19 cellular contexts compared by ENCODE assay signal in the genomic region with DNA sequence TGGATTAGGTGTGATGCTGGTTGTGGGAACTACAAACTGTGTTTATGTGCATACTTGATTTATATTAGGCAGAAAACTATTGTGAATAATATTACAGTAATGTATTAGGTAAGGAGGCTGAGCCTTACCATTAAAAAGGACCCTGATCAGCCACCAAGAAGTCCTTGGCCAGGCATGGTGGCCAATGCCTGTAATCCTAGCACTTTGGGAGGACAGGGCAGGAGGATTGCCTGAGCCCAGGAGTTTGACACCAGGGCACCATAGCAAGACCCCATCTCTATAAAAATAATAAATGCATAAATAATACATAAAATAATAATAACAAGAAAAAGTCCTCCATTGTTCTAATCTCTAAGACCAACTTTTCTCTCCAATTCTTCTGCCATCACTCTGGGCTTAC. TPM values are rescaled to one million over a fixed set of nuclear protein-coding genes. Genes with fewer than 3 reads are reported as not detected.
DNase-seq lines count a peak whose midpoint lies in the region; ATAC-seq and TF ChIP-seq lines count a peak whose summit lies in the region.
"Had no signal": no experiment of that assay in that cellular context is flagged by ENCODE, and none has a peak within 500 bp of the region (broad histone marks: within the 10 kb centered on the region; RNA-seq: fewer than 3 reads in every experiment).

No MANE protein-coding gene starts in this region.

- in situ Hi-C loops in gastrocnemius medialis (cut with MboI; ENCODE audit: low sequenced_read_pairs in 4 of 4), result no loop called here

- H2BK5ac ChIP-seq in neuronal stem cell (ENCODE audit: low read length), result no peak overlapping the region

- H2BK120ac ChIP-seq in neuronal stem cell (ENCODE audit: low read depth, low read length), result no peak overlapping the region

- no peak overlapping the region for H3K4me3 Mint-ChIP-seq in glutamatergic neuron (ENCODE audit: unreplicated experiment)

- intact Hi-C loops in left ventricle myocardium inferior (cut with micrococcal nuclease) (no loop called here), heart left ventricle (cut with DNase I) (loop anchor here in 3 of 10 donors (5.0 kb wide), 2 partner anchors 36 to 41 kb away; no protein-coding TSS in a partner anchor), gastrocnemius medialis (cut with DNase I; ENCODE audit: low total_unique reads) (no loop called here)

- H3K4me2 ChIP-seq in neuronal stem cell (ENCODE audit: insufficient read depth, low read length, poor library complexity, severe bottlenecking), result no peak overlapping the region

- peaks cover 81% of the 10 kb centered on the region for H3K4me1 ChIP-seq in left ventricle myocardium inferior
- H3K4me1 ChIP-seq in heart left ventricle, result peaks cover 0 to 57% (median 24%) of the 10 kb centered on the region in 12 donors
- H3K4me1 ChIP-seq in gastrocnemius medialis, result peaks cover 35 to 40% of the 10 kb centered on the region in 2 donors
- H3K4me1 ChIP-seq in neuronal stem cell (ENCODE audit: control insufficient read depth in 2 of 2, insufficient read depth in 1 of 2, low read depth in 1 of 2, low read length in 2 of 2), result peaks cover 0 to 8% of the 10 kb centered on the region in 2 donors

- H3K27me3 Mint-ChIP-seq in glutamatergic neuron (ENCODE audit: unreplicated experiment), result peaks cover 8% of the 10 kb centered on the region

- H3K23ac ChIP-seq in neuronal stem cell (ENCODE audit: low read depth, low read length, poor library complexity), result no peak overlapping the region

- peaks cover 3% of the 10 kb centered on the region for H3K79me1 ChIP-seq in neuronal stem cell (ENCODE audit: low read depth, low read length)

- peak overlapping the region; percentile 75 for H3K27ac Mint-ChIP-seq in glutamatergic neuron (ENCODE audit: unreplicated experiment)

- peaks cover 12% of the 10 kb centered on the region for H3K9me3 Mint-ChIP-seq in glutamatergic neuron (ENCODE audit: unreplicated experiment)

- H2AFZ ChIP-seq in neuronal stem cell (ENCODE audit: low read length), result no peak overlapping the region

- H4K91ac ChIP-seq in neuronal stem cell (ENCODE audit: low read depth, low read length, poor library complexity), result no peak overlapping the region

- H3K14ac ChIP-seq in neuronal stem cell (ENCODE audit: low read length), result no peak overlapping the region

- no peak overlapping the region for H3K9ac ChIP-seq in neuronal stem cell (ENCODE audit: low read depth, low read length, poor library complexity)

- DNase-seq in left ventricle myocardium inferior (no peak), heart left ventricle (no peak), glutamatergic neuron (no peak), gastrocnemius medialis (no peak), NCI-H69 (lab: John Stamatoyannopoulos, UW) (no peak), neuronal stem cell (ENCODE audit: low spot score) (no peak)
- DNase-seq: DMS53, GF-D8, IMR-90, NCI-H1105, NCI-H146, NCI-H2029, NCI-H226, NCI-H510A treated with DMSO at 0.1 percent for 48 hours, NCI-H774, Peyer's patch had no signal

- H4K8ac ChIP-seq in neuronal stem cell (ENCODE audit: low read depth, low read length), result no peak overlapping the region

- no peak for TF ChIP-seq POLR2A in heart left ventricle (IDR thresholded peaks at IDR 0.05)
- no peak for TF ChIP-seq POLR2A in gastrocnemius medialis (IDR thresholded peaks at IDR 0.05)

- H3K4me3 ChIP-seq in left ventricle myocardium inferior (no peak overlapping the region), heart left ventricle (no peak overlapping the region), gastrocnemius medialis (no peak overlapping the region), neuronal stem cell (ENCODE audit: low read length in 2 of 2) (no peak overlapping the region)
- H3K4me3 ChIP-seq: Peyer's patch had no signal

- H3K27ac ChIP-seq in left ventricle myocardium inferior (replicated peaks), result peak overlapping the region; percentile 99
- H3K27ac ChIP-seq in heart left ventricle, result peak overlapping the region in 6 of 12 donors; percentile 5 to 98 (median 95)
- H3K27ac ChIP-seq in gastrocnemius medialis, result peak overlapping the region in 3 of 4 donors; percentile 97 to 99 (median 99)
- H3K27ac ChIP-seq in neuronal stem cell (replicated peaks; ENCODE audit: low read length), result no peak overlapping the region
- H3K27ac ChIP-seq: C4-2B, Peyer's patch had no signal

- H3K27me3 ChIP-seq in left ventricle myocardium inferior (ENCODE audit: low read depth), result no peaks in the 10 kb centered on the region
- H3K27me3 ChIP-seq in heart left ventricle, result no peaks in the 10 kb centered on the region
- no peaks in the 10 kb centered on the region for H3K27me3 ChIP-seq in gastrocnemius medialis
- no peaks in the 10 kb centered on the region for H3K27me3 ChIP-seq in neuronal stem cell (ENCODE audit: control insufficient read depth in 3 of 3, insufficient read depth in 3 of 3, low read depth in 1 of 3, low read length in 3 of 3)
- H3K27me3 ChIP-seq: Peyer's patch had no signal

- no peak for ATAC-seq in heart left ventricle
- no peak for ATAC-seq in gastrocnemius medialis
- ATAC-seq in HG03175 (IDR thresholded peaks at IDR 0.05; ENCODE audit: unreplicated experiment), result no peak
- ATAC-seq: HCT116 had no signal

- H2BK12ac ChIP-seq in neuronal stem cell (ENCODE audit: low read length), result no peak overlapping the region

- H3K36me3 ChIP-seq in left ventricle myocardium inferior (no peaks in the 10 kb centered on the region), heart left ventricle (peaks cover 0 to 1% (median 0%) of the 10 kb centered on the region in 9 donors), gastrocnemius medialis (peaks cover 0 to 2% of the 10 kb centered on the region in 2 donors), neuronal stem cell (replicated peaks in 1 of 2; ENCODE audit: control insufficient read depth in 2 of 2, insufficient read depth in 2 of 2, low read length in 2 of 2) (peaks cover 0 to 7% of the 10 kb centered on the region in 2 donors)
- H3K36me3 ChIP-seq: Peyer's patch had no signal

- no peak overlapping the region for H2AK5ac ChIP-seq in neuronal stem cell (ENCODE audit: low read depth, low read length)

- no peak overlapping the region for H2BK15ac ChIP-seq in neuronal stem cell (ENCODE audit: low read length)

- no peaks in the 10 kb centered on the region for H3K9me3 ChIP-seq in left ventricle myocardium inferior (replicated peaks)
- H3K9me3 ChIP-seq in heart left ventricle, result no peaks in the 10 kb centered on the region
- H3K9me3 ChIP-seq in gastrocnemius medialis, result no peaks in the 10 kb centered on the region
- H3K9me3 ChIP-seq in neuronal stem cell (replicated peaks in 1 of 2; ENCODE audit: control insufficient read depth in 2 of 2, insufficient read depth in 1 of 2, low read depth in 1 of 2, low read length in 2 of 2), result peaks cover 0 to 2% of the 10 kb centered on the region in 2 donors
- H3K9me3 ChIP-seq: Peyer's patch had no signal

- H3K4ac ChIP-seq in neuronal stem cell (ENCODE audit: low read length), result no peak overlapping the region

- no peak overlapping the region for H3K18ac ChIP-seq in neuronal stem cell (ENCODE audit: low read length)

- H3K4me1 Mint-ChIP-seq in glutamatergic neuron (ENCODE audit: low read depth, unreplicated experiment), result peaks cover 5% of the 10 kb centered on the region

- no peaks in the 10 kb centered on the region for H3K36me3 Mint-ChIP-seq in glutamatergic neuron (ENCODE audit: unreplicated experiment)

- TF ChIP-seq CTCF in left ventricle myocardium inferior (IDR thresholded peaks at IDR 0.05; ENCODE audit: borderline replicate concordance), result no peak
- no peak for TF ChIP-seq CTCF in heart left ventricle (IDR thresholded peaks at IDR 0.05)
- TF ChIP-seq CTCF in glutamatergic neuron (IDR thresholded peaks at IDR 0.05; ENCODE audit: partially characterized antibody, unreplicated experiment), result no peak
- TF ChIP-seq CTCF in gastrocnemius medialis (IDR thresholded peaks at IDR 0.05 in 4 of 5, conservative IDR thresholded peaks at IDR 0.05 in 1 of 5), result no peak

RNA-seq across cellular contexts. Expression of gene ZBED5, which starts 3.2 kb away (rescaled TPM):
- total RNA-seq in left ventricle myocardium inferior (41.6 TPM), heart left ventricle (10 to 100 TPM; 26.3 to 49.1 (median 38.9) TPM), glutamatergic neuron (ENCODE audit: unreplicated experiment) (83.4 TPM), gastrocnemius medialis (10 to 100 TPM; 11.3 to 36.3 (median 18.5) TPM)
- polyA plus RNA-seq in heart left ventricle, result 10 to 100 TPM; 22.5 to 29.5 TPM
- 43.1 TPM for polyA plus RNA-seq in neuronal stem cell (2013, experiment 1 of 2)
- polyA plus RNA-seq in neuronal stem cell (2013, experiment 2 of 2), result 42.7 TPM

RNA-seq across cellular contexts. Expression of gene EIF4G2, which starts 52.3 kb away (rescaled TPM):
- 760 TPM for total RNA-seq in left ventricle myocardium inferior
- 1,000 to 10,000 TPM in 1 of 9 donors, 100 to 1,000 TPM in 8; 473 to 1,111 (median 849) TPM for total RNA-seq in heart left ventricle
- polyA plus RNA-seq in heart left ventricle, result 100 to 1,000 TPM; 142 to 428 TPM
- 1,663 TPM for total RNA-seq in glutamatergic neuron (ENCODE audit: unreplicated experiment)
- total RNA-seq in gastrocnemius medialis, result 100 to 1,000 TPM; 397 to 521 (median 465) TPM
- 741 TPM for polyA plus RNA-seq in neuronal stem cell (2013, experiment 1 of 2)
- polyA plus RNA-seq in neuronal stem cell (2013, experiment 2 of 2), result 763 TPM
